Comparison of ENCODE assay signal across 8 cellular contexts in the genomic region with DNA sequence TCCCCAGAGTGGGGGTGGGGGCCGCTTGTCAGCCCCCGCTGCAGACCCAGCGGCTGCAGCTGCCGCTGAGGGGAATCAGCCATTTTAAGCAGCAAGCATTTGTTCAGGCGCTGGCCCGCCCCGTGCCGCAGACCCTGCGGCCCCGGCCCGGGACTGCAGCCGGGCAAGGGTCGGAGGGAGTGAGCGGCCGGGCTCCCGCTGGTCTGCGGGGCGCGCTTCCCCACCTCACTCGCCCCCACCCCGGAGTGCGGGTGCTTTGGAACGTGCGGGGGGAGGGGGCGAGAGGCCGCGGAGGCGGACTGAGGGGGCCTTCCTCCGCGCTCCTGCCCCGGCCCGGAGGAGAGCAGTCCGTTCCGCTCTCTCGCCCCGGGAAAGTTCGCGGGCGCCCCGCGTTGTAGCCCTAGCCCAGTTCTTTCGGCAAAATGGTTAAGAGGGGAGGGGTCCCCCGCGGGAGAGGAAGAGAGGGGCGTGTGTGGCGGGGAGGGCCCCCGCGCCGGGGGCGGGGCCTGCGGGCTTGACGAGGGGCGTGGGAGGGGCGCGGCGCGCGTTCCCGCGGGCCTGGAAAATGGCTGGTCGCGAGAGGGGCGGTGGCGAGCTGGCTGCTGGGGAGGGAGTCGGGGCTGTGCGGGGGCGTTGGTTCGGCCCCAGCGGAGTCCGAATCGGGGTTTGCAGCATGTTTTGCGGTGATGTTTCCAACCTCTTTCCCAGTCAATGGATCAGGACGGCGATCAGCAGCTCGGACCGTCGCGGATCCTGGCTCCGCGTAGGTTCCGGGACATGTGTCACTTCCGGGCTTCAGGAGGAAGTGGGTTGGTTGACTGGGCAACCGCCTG. TPM values are rescaled to one million over a fixed set of nuclear protein-coding genes. Genes with fewer than 3 reads are reported as not detected.
DNase-seq lines count a peak whose midpoint lies in the region; ATAC-seq, FAIRE-seq and TF ChIP-seq lines count a peak whose summit lies in the region.

No MANE protein-coding gene starts in this region.

- H4K20me1 ChIP-seq in OCI-LY7 (ENCODE audit: insufficient read depth, low read length), result peaks cover 13% of the 10 kb centered on the region; the same call in 1 of the 2 replicates

- peak; percentile 79 for FAIRE-seq in HTR-8/SVneo (lab: Jason Lieb, UNC)

- H3K27me3 Mint-ChIP-seq in activated T-cell treated with anti-CD3 and anti-CD28 coated beads, Interleukin-2, amount 50 U/mL, for 4 hours (ENCODE audit: low read depth), result no peaks in the 10 kb centered on the region

- H3K4me1 Mint-ChIP-seq in activated T-cell treated with anti-CD3 and anti-CD28 coated beads, Interleukin-2, amount 50 U/mL, for 4 hours (ENCODE audit: low read depth), result peaks cover 21% of the 10 kb centered on the region

- POLR2A ChIA-PET in OCI-LY7 (lab: Charles Lee), result interaction anchor here (0.6 to 1.9 kb wide), 4 partner anchors 11 to 62 kb away, joined by 3 to 8 read pairs (median 4); a partner anchor contains a TSS

- H3K4me2 ChIP-seq in OCI-LY7 (ENCODE audit: low read length), result peak overlapping the region; percentile 95

- H3K4me3 ChIP-seq in OCI-LY7 (ENCODE audit: low read depth, low read length, poor library complexity, severe bottlenecking) (peak overlapping the region; percentile 100), esophagus (ENCODE audit: low read depth in 1 of 2, low read length in 2 of 2) (peak overlapping the region; percentile 69 to 83), mucosa of stomach (ENCODE audit: low read length) (peak overlapping the region; percentile 85)

- no peaks in the 10 kb centered on the region for H3K27me3 ChIP-seq in esophagus (ENCODE audit: control insufficient read depth in 1 of 2, insufficient read depth in 2 of 2, low read length in 2 of 2)
- no peaks in the 10 kb centered on the region for H3K27me3 ChIP-seq in mucosa of stomach (ENCODE audit: control insufficient read depth, insufficient read depth, low read length)

- H3K79me2 ChIP-seq in OCI-LY7 (ENCODE audit: insufficient read depth, low read depth, low read length), result peaks cover 62% of the 10 kb centered on the region

- H3K36me3 Mint-ChIP-seq in activated T-cell treated with anti-CD3 and anti-CD28 coated beads, Interleukin-2, amount 50 U/mL, for 4 hours (ENCODE audit: insufficient read depth), result peaks cover 7% of the 10 kb centered on the region

- H3K9me3 ChIP-seq in OCI-LY7 (ENCODE audit: low read length) (no peaks in the 10 kb centered on the region), esophagus (ENCODE audit: control insufficient read depth in 2 of 2, insufficient read depth in 1 of 2, low read depth in 1 of 2, low read length in 1 of 2) (no peaks in the 10 kb centered on the region), mucosa of stomach (ENCODE audit: control insufficient read depth, low read length) (no peaks in the 10 kb centered on the region)

- no TSS peak for BruUV-seq in OCI-LY7 (replicated peaks; lab: Mats Ljungman, UMichigan)

- ATAC-seq in GM21390 (IDR thresholded peaks at IDR 0.05; ENCODE audit: unreplicated experiment), result peak; percentile 40
- ATAC-seq in activated T-cell treated with anti-CD3 and anti-CD28 coated beads, Interleukin-2, amount 50 U/mL, for 4 hours, result peak; percentile 21 to 27

- intact Hi-C loops in OCI-LY7 (cut with micrococcal nuclease; ENCODE audit: unreplicated experiment), result loop anchor here (2.0 to 10.0 kb wide), 3 partner anchors 589 to 969 kb away; a partner anchor contains a TSS

- H2AFZ ChIP-seq in OCI-LY7 (ENCODE audit: low read length), result peak overlapping the region; percentile 89

- no peaks in the 10 kb centered on the region for H3K9me2 ChIP-seq in OCI-LY7 (ENCODE audit: insufficient read depth, low read length)

- CTCF ChIA-PET in OCI-LY7 (lab: Charles Lee; ENCODE audit: unreplicated experiment), result no interaction called here

- H3K4me3 Mint-ChIP-seq in activated T-cell treated with anti-CD3 and anti-CD28 coated beads, Interleukin-2, amount 50 U/mL, for 4 hours, result peak overlapping the region; percentile 95

- DNase-seq in DMS114 treated with DMSO at 0.1 percent for 48 hours (lab: John Stamatoyannopoulos, UW; ENCODE audit: unreplicated experiment), result peak; percentile 80
- peak; percentile 93 for DNase-seq in HTR-8/SVneo (ENCODE audit: insufficient read length, low spot score)
- DNase-seq in OCI-LY7 (ENCODE audit: low spot score), result peak; percentile 86
- DNase-seq in activated T-cell treated with anti-CD3 and anti-CD28 coated beads, Interleukin-2, amount 50 U/mL, for 4 hours, result peak; percentile 84
- DNase-seq in stimulated activated CD8-positive, alpha-beta memory T cell treated with anti-CD3 and anti-CD28 coated beads, Interleukin-4, amount 100 ng/mL, for 48 hours, result peak; percentile 91

- H3K36me3 ChIP-seq in OCI-LY7 (ENCODE audit: insufficient read depth, low read length) (peaks cover 8% of the 10 kb centered on the region), esophagus (ENCODE audit: control insufficient read depth in 2 of 2, insufficient read depth in 2 of 2, low read length in 1 of 2) (peaks cover 0 to 4% of the 10 kb centered on the region in 2 donors), mucosa of stomach (ENCODE audit: control insufficient read depth, insufficient read depth, low read length) (no peaks in the 10 kb centered on the region)

- H3K9me3 Mint-ChIP-seq in activated T-cell treated with anti-CD3 and anti-CD28 coated beads, Interleukin-2, amount 50 U/mL, for 4 hours, result no peaks in the 10 kb centered on the region

- H3K4me1 ChIP-seq in OCI-LY7 (ENCODE audit: insufficient read depth, low read length, poor library complexity, severe bottlenecking) (peaks cover 23% of the 10 kb centered on the region), esophagus (ENCODE audit: control insufficient read depth in 2 of 2, insufficient read depth in 2 of 2, low read length in 1 of 2) (no peaks in the 10 kb centered on the region), mucosa of stomach (ENCODE audit: control insufficient read depth, insufficient read depth, low read length) (peaks cover 6% of the 10 kb centered on the region)

- 1% methylated on average over 62 to 83 of the region's 83 CpGs for WGBS in esophagus, 2 donors

- H3K27ac ChIP-seq in OCI-LY7 (ENCODE audit: low read depth, low read length, poor library complexity, severe bottlenecking) (peak overlapping the region; percentile 89), esophagus (ENCODE audit: low read depth in 2 of 2, low read length in 1 of 2) (peak overlapping the region; percentile 93 to 99)

- TF ChIP-seq CTCF in OCI-LY7 (conservative IDR thresholded peaks at IDR 0.05; ENCODE audit: low read length), result no peak

- H3K9ac ChIP-seq in mucosa of stomach (ENCODE audit: low read length), result peak overlapping the region; percentile 87

RNA-seq across cellular contexts. Expression of a gene that starts 0.9 kb away (rescaled TPM):
- 23.3 and 27.0 TPM in 2 replicates for total RNA-seq in OCI-LY7 (2014; rRNA removed; shearing (Covaris generic))
- 25.9 and 26.0 TPM in 2 replicates for total RNA-seq in OCI-LY7 (2022)
- 10 to 100 TPM in 2 of 3 donors, 1 to 10 TPM in 1; 9.9 to 11.1 (median 10.3) TPM for total RNA-seq in activated T-cell treated with anti-CD3 and anti-CD28 coated beads, Interleukin-2, amount 50 U/mL, for 4 hours
- 10 to 100 TPM in 1 of 2 donors, 1 to 10 TPM in 1; 9.0 to 14.8 TPM for polyA plus RNA-seq in esophagus

Comparison
In these comparisons a context has a peak if more than half of its experiments do, and no peak if none do; other contexts are left out.
1. Peak in every context shown above with its lines: DNase-seq, ATAC-seq, H3K4me3 ChIP-seq and H3K27ac ChIP-seq.